Comparison of ENCODE assay signal across 28 cellular contexts in genomic region chr11:76164081-76164480, GRCh38. TPM values are rescaled to one million over a fixed set of nuclear protein-coding genes. Genes with fewer than 3 reads are reported as not detected.
"Had no signal": no experiment of that assay in that cellular context is flagged by ENCODE, and none has a peak within 500 bp of the region (broad histone marks: within the 10 kb centered on the region; RNA-seq: fewer than 3 reads in every experiment).

No MANE protein-coding gene starts in this region.

- H3K27me3 ChIP-seq: adrenal gland had no signal

- H3K27ac Mint-ChIP-seq: activated CD4-positive, alpha-beta memory T cell treated with anti-CD3 and anti-CD28 coated beads for 36 hours; activated CD4-positive, alpha-beta T cell treated with anti-CD3 and anti-CD28 coated beads, Interleukin-2, amount 10 ng/mL, durations not matched to agents 7 days and 5 days; activated naive CD4-positive, alpha-beta T cell treated with anti-CD3 and anti-CD28 coated beads for 36 hours; activated naive CD8-positive, alpha-beta T cell treated with anti-CD3 and anti-CD28 coated beads, Interleukin-2, amount 10 ng/mL, durations not matched to agents 7 days and 5 days; IgD-negative memory B cell; T-cell had no signal

- H3K36me3 Mint-ChIP-seq: activated CD4-positive, alpha-beta memory T cell treated with anti-CD3 and anti-CD28 coated beads for 36 hours; activated naive CD8-positive, alpha-beta T cell treated with anti-CD3 and anti-CD28 coated beads, Interleukin-2, amount 10 ng/mL, durations not matched to agents 7 days and 5 days; T-cell had no signal

- H3K4me1 Mint-ChIP-seq: IgD-negative memory B cell, T-cell had no signal

- H3K27me3 Mint-ChIP-seq: activated CD4-positive, alpha-beta T cell treated with anti-CD3 and anti-CD28 coated beads, Interleukin-2, amount 10 ng/mL, durations not matched to agents 7 days and 5 days; activated naive CD8-positive, alpha-beta T cell treated with anti-CD3 and anti-CD28 coated beads, Interleukin-2, amount 10 ng/mL, durations not matched to agents 7 days and 5 days; T-cell had no signal

- H3K4me3 Mint-ChIP-seq: activated CD4-positive, alpha-beta memory T cell treated with anti-CD3 and anti-CD28 coated beads for 36 hours; activated CD4-positive, alpha-beta T cell treated with anti-CD3 and anti-CD28 coated beads, Interleukin-2, amount 10 ng/mL, durations not matched to agents 7 days and 5 days; activated naive CD4-positive, alpha-beta T cell treated with anti-CD3 and anti-CD28 coated beads for 36 hours; activated naive CD8-positive, alpha-beta T cell treated with anti-CD3 and anti-CD28 coated beads, Interleukin-2, amount 10 ng/mL, durations not matched to agents 7 days and 5 days; activated T-cell treated with anti-CD3 and anti-CD28 coated beads, Interleukin-2, amount 50 U/mL, for 4 hours; IgD-negative memory B cell; T-cell had no signal

- H3K27ac ChIP-seq: adrenal gland, SK-N-MC had no signal

- FAIRE-seq: TTC549 had no signal

- H3K36me3 ChIP-seq: adrenal gland had no signal

- H3K4me1 ChIP-seq: adrenal gland had no signal

- H3K9me3 ChIP-seq: adrenal gland had no signal

- H3K9me3 Mint-ChIP-seq: activated CD4-positive, alpha-beta memory T cell treated with anti-CD3 and anti-CD28 coated beads for 36 hours; activated CD4-positive, alpha-beta T cell treated with anti-CD3 and anti-CD28 coated beads, Interleukin-2, amount 10 ng/mL, durations not matched to agents 7 days and 5 days; activated naive CD4-positive, alpha-beta T cell treated with anti-CD3 and anti-CD28 coated beads for 36 hours; activated naive CD8-positive, alpha-beta T cell treated with anti-CD3 and anti-CD28 coated beads, Interleukin-2, amount 10 ng/mL, durations not matched to agents 7 days and 5 days; activated T-cell treated with anti-CD3 and anti-CD28 coated beads, Interleukin-2, amount 50 U/mL, for 4 hours; IgD-negative memory B cell; T-cell had no signal

- H3K4me3 ChIP-seq: adrenal gland, SK-N-MC had no signal

- DNase-seq: activated CD4-positive, alpha-beta memory T cell treated with anti-CD3 and anti-CD28 coated beads for 36 hours; activated CD4-positive, alpha-beta T cell treated with anti-CD3 and anti-CD28 coated beads, Interleukin-2, amount 10 ng/mL, durations not matched to agents 7 days and 5 days; activated CD4-positive, CD25-positive, alpha-beta regulatory T cell; activated CD8-positive, alpha-beta memory T cell treated with anti-CD3 and anti-CD28 coated beads for 24 hours; activated effector memory CD4-positive, alpha-beta T cell treated with anti-CD3 and anti-CD28 coated beads, Interleukin-2, amount 50 U/mL, for 16 hours; activated naive CD4-positive, alpha-beta T cell treated with anti-CD3 and anti-CD28 coated beads for 36 hours; activated naive CD8-positive, alpha-beta T cell treated with anti-CD3 and anti-CD28 coated beads, Interleukin-2, amount 10 ng/mL, durations not matched to agents 7 days and 5 days; activated T-cell treated with anti-CD3 and anti-CD28 coated beads, Interleukin-2, amount 50 U/mL, for 4 hours; adrenal gland; anterior cingulate cortex; central memory CD4-positive, alpha-beta T cell; KG1; NCI-H1048; NCI-H1417; NCI-H1694 treated with DMSO at 0.1 percent for 48 hours; NCI-H2029 treated with DMSO at 0.1 percent for 48 hours; NCI-H510A treated with DMSO at 0.1 percent for 48 hours; NCI-H69; NK-92 treated with Interleukin-12 subunit alpha and Interleukin-12 subunit beta, amount 100 ng/mL, for 24 hours; PC-3; T-cell; T-helper 2 cell; T1000 had no signal

- ATAC-seq: activated T-cell treated with anti-CD3 and anti-CD28 coated beads, Interleukin-2, amount 50 U/mL, for 4 hours; PC-3; T-cell had no signal

RNA-seq across cellular contexts. Expression of gene WNT11, which starts 42.2 kb away (rescaled TPM):
- total RNA-seq: activated CD4-positive, alpha-beta memory T cell treated with anti-CD3 and anti-CD28 coated beads for 36 hours; activated CD4-positive, alpha-beta T cell treated with anti-CD3 and anti-CD28 coated beads, Interleukin-2, amount 10 ng/mL, durations not matched to agents 7 days and 5 days; activated naive CD4-positive, alpha-beta T cell treated with anti-CD3 and anti-CD28 coated beads for 36 hours; bronchial epithelial cell; LHCN-M2 had no signal
- polyA plus RNA-seq: IgD-negative memory B cell had no signal
